1 cellular context compared by ENCODE assay signal in genomic region chr3:98521897-98522537, GRCh38.
TF ChIP-seq lines count a peak whose summit lies in the region.

No MANE protein-coding gene starts in this region.

TF ChIP-seq in GM12878, 131 proteins besides CTCF, POLR2A, EP300 and RAD21 (continues in another document):
- 0 out of 2 replicates have a peak, but pooled peaks have one; percentile 14 for TF ChIP-seq ELK1 (IDR thresholded peaks at IDR 0.05; ENCODE audit: low read depth, low read length)
- peak; percentile 23; the same call in 1 of the 2 replicates for TF ChIP-seq SPI1 (IDR thresholded peaks at IDR 0.05; ENCODE audit: borderline replicate concordance, insufficient read depth, low read depth, low read length)
- no peak for TF ChIP-seq PBX3 (IDR thresholded peaks at IDR 0.05; ENCODE audit: insufficient replicate concordance, low read depth, low read length)
- TF ChIP-seq EGR1 (IDR thresholded peaks at IDR 0.05; ENCODE audit: borderline replicate concordance in 1 of 2, low read depth in 2 of 2, low read length in 2 of 2): no peak
- TF ChIP-seq, protein P1, sequence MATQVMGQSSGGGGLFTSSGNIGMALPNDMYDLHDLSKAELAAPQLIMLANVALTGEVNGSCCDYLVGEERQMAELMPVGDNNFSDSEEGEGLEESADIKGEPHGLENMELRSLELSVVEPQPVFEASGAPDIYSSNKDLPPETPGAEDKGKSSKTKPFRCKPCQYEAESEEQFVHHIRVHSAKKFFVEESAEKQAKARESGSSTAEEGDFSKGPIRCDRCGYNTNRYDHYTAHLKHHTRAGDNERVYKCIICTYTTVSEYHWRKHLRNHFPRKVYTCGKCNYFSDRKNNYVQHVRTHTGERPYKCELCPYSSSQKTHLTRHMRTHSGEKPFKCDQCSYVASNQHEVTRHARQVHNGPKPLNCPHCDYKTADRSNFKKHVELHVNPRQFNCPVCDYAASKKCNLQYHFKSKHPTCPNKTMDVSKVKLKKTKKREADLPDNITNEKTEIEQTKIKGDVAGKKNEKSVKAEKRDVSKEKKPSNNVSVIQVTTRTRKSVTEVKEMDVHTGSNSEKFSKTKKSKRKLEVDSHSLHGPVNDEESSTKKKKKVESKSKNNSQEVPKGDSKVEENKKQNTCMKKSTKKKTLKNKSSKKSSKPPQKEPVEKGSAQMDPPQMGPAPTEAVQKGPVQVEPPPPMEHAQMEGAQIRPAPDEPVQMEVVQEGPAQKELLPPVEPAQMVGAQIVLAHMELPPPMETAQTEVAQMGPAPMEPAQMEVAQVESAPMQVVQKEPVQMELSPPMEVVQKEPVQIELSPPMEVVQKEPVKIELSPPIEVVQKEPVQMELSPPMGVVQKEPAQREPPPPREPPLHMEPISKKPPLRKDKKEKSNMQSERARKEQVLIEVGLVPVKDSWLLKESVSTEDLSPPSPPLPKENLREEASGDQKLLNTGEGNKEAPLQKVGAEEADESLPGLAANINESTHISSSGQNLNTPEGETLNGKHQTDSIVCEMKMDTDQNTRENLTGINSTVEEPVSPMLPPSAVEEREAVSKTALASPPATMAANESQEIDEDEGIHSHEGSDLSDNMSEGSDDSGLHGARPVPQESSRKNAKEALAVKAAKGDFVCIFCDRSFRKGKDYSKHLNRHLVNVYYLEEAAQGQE (IDR thresholded peaks at IDR 0.05; ENCODE audit: low read depth, low read length): peak; percentile 56; the same call in 1 of the 2 replicates
- peak; percentile 52; the same call in 1 of the 2 replicates for TF ChIP-seq STAT3 (IDR thresholded peaks at IDR 0.05; ENCODE audit: low read depth, low read length)
- TF ChIP-seq SMAD1 (IDR thresholded peaks at IDR 0.05; ENCODE audit: low read depth, partially characterized antibody): peak; percentile 43
- peak; percentile 2; the same call in 1 of the 2 replicates for TF ChIP-seq POLR2AphosphoS5 (IDR thresholded peaks at IDR 0.05; ENCODE audit: low read length)
- TF ChIP-seq, protein P2, sequence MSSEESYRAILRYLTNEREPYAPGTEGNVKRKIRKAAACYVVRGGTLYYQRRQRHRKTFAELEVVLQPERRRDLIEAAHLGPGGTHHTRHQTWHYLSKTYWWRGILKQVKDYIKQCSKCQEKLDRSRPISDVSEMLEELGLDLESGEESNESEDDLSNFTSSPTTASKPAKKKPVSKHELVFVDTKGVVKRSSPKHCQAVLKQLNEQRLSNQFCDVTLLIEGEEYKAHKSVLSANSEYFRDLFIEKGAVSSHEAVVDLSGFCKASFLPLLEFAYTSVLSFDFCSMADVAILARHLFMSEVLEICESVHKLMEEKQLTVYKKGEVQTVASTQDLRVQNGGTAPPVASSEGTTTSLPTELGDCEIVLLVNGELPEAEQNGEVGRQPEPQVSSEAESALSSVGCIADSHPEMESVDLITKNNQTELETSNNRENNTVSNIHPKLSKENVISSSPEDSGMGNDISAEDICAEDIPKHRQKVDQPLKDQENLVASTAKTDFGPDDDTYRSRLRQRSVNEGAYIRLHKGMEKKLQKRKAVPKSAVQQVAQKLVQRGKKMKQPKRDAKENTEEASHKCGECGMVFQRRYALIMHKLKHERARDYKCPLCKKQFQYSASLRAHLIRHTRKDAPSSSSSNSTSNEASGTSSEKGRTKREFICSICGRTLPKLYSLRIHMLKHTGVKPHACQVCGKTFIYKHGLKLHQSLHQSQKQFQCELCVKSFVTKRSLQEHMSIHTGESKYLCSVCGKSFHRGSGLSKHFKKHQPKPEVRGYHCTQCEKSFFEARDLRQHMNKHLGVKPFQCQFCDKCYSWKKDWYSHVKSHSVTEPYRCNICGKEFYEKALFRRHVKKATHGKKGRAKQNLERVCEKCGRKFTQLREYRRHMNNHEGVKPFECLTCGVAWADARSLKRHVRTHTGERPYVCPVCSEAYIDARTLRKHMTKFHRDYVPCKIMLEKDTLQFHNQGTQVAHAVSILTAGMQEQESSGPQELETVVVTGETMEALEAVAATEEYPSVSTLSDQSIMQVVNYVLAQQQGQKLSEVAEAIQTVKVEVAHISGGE (CRISPR knock-in tag; IDR thresholded peaks at IDR 0.05): peak; percentile 35; the same call in 1 of the 2 replicates
- peak; percentile 81 for TF ChIP-seq RUNX3 (IDR thresholded peaks at IDR 0.05; ENCODE audit: low read length)
- no peak for TF ChIP-seq SMC3 (IDR thresholded peaks at IDR 0.05; ENCODE audit: borderline replicate concordance, low read length)
- TF ChIP-seq GATAD2B (conservative IDR thresholded peaks at IDR 0.05; ENCODE audit: low read depth): no peak
- TF ChIP-seq, protein P3, sequence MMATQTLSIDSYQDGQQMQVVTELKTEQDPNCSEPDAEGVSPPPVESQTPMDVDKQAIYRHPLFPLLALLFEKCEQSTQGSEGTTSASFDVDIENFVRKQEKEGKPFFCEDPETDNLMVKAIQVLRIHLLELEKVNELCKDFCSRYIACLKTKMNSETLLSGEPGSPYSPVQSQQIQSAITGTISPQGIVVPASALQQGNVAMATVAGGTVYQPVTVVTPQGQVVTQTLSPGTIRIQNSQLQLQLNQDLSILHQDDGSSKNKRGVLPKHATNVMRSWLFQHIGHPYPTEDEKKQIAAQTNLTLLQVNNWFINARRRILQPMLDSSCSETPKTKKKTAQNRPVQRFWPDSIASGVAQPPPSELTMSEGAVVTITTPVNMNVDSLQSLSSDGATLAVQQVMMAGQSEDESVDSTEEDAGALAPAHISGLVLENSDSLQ (IDR thresholded peaks at IDR 0.05): no peak
- peak; percentile 56; the same call in 1 of the 2 replicates for TF ChIP-seq MLLT1 (IDR thresholded peaks at IDR 0.05)
- no peak for TF ChIP-seq SIX5 (IDR thresholded peaks at IDR 0.05; ENCODE audit: low read depth, low read length, severe bottlenecking)
- TF ChIP-seq KLF5 (IDR thresholded peaks at IDR 0.05; ENCODE audit: partially characterized antibody): peak; percentile 16
- TF ChIP-seq PAX5 (IDR thresholded peaks at IDR 0.05; ENCODE audit: borderline replicate concordance, low read depth, low read length): no peak
- TF ChIP-seq, protein P4, sequence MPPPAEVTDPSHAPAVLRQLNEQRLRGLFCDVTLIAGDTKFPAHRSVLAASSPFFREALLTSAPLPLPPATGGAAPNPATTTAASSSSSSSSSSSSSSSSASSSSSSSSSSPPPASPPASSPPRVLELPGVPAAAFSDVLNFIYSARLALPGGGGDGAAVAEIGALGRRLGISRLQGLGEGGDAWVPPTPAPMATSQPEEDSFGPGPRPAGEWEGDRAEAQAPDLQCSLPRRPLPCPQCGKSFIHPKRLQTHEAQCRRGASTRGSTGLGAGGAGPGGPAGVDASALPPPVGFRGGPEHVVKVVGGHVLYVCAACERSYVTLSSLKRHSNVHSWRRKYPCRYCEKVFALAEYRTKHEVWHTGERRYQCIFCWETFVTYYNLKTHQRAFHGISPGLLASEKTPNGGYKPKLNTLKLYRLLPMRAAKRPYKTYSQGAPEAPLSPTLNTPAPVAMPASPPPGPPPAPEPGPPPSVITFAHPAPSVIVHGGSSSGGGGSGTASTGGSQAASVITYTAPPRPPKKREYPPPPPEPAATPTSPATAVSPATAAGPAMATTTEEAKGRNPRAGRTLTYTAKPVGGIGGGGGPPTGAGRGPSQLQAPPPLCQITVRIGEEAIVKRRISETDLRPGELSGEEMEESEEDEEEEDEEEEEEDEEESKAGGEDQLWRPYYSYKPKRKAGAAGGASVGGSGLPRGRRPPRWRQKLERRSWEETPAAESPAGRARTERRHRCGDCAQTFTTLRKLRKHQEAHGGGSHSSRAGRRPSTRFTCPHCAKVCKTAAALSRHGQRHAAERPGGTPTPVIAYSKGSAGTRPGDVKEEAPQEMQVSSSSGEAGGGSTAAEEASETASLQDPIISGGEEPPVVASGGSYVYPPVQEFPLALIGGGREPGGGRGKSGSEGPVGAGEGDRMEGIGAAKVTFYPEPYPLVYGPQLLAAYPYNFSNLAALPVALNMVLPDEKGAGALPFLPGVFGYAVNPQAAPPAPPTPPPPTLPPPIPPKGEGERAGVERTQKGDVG (CRISPR knock-in tag; IDR thresholded peaks at IDR 0.05): no peak
- TF ChIP-seq NFYA (IDR thresholded peaks at IDR 0.05; ENCODE audit: borderline replicate concordance, low read depth, low read length): no peak
- TF ChIP-seq NR2C2 (IDR thresholded peaks at IDR 0.05; ENCODE audit: borderline replicate concordance, control insufficient read depth, insufficient read length, low read depth): no peak
- peak; percentile 46; the same call in 1 of the 2 replicates for TF ChIP-seq FOXM1 (IDR thresholded peaks at IDR 0.05; ENCODE audit: low read depth, low read length)
- no peak for TF ChIP-seq ZZZ3 (IDR thresholded peaks at IDR 0.05; ENCODE audit: control insufficient read depth, insufficient read length, low read depth)
- no peak for TF ChIP-seq ATF3 (IDR thresholded peaks at IDR 0.05; ENCODE audit: borderline replicate concordance, extremely low read depth, low read depth, low read length)
- 0 out of 2 replicates have a peak, but pooled peaks have one; percentile 68 for TF ChIP-seq CBX5 (IDR thresholded peaks at IDR 0.05; ENCODE audit: low read depth)
- TF ChIP-seq YY1 (IDR thresholded peaks at IDR 0.05; ENCODE audit: low read depth, low read length): peak; percentile 85
- TF ChIP-seq TARDBP (IDR thresholded peaks at IDR 0.05; ENCODE audit: borderline replicate concordance): peak; percentile 44; the same call in 1 of the 2 replicates
- TF ChIP-seq YBX1 (IDR thresholded peaks at IDR 0.05): 0 out of 2 replicates have a peak, but pooled peaks have one; percentile 52
- peak; percentile 34; the same call in 1 of the 2 replicates for TF ChIP-seq NBN (IDR thresholded peaks at IDR 0.05)
- TF ChIP-seq BCL3 (IDR thresholded peaks at IDR 0.05; ENCODE audit: borderline replicate concordance, insufficient read depth, low read depth, low read length, poor library complexity, severe bottlenecking): no peak
- 0 out of 2 replicates have a peak, but pooled peaks have one; percentile 14 for TF ChIP-seq ATF7 (IDR thresholded peaks at IDR 0.05; ENCODE audit: low read depth)
- peak; percentile 10; the same call in 1 of the 2 replicates for TF ChIP-seq NFIC (IDR thresholded peaks at IDR 0.05; ENCODE audit: low read depth, low read length)
- TF ChIP-seq JUNB (IDR thresholded peaks at IDR 0.05): no peak; the same call in 1 of the 2 replicates
- TF ChIP-seq, protein P5, sequence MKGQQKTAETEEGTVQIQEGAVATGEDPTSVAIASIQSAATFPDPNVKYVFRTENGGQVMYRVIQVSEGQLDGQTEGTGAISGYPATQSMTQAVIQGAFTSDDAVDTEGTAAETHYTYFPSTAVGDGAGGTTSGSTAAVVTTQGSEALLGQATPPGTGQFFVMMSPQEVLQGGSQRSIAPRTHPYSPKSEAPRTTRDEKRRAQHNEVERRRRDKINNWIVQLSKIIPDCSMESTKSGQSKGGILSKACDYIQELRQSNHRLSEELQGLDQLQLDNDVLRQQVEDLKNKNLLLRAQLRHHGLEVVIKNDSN (IDR thresholded peaks at IDR 0.05; ENCODE audit: borderline replicate concordance, extremely low read length, insufficient read depth, low read depth, low read length): no peak
- TF ChIP-seq HSF1 (IDR thresholded peaks at IDR 0.05; ENCODE audit: low read depth, low read length): no peak
- TF ChIP-seq MEF2B (IDR thresholded peaks at IDR 0.05; ENCODE audit: partially characterized antibody, poor library complexity, severe bottlenecking): no peak
- peak; percentile 52; the same call in 1 of the 2 replicates for TF ChIP-seq EED (IDR thresholded peaks at IDR 0.05; ENCODE audit: low read depth)
- 0 out of 4 replicates have a peak, but pooled peaks of 1 of the 2 experiments have one; percentile 40 for TF ChIP-seq IKZF2 (IDR thresholded peaks at IDR 0.05)
- TF ChIP-seq MTA2 (IDR thresholded peaks at IDR 0.05; ENCODE audit: low read depth): no peak
